22 cellular contexts compared by ENCODE assay signal in genomic region chr20:42598586-42598985, GRCh38.
"Had no signal": no experiment of that assay in that cellular context is flagged by ENCODE, and none has a peak within 500 bp of the region (broad histone marks: within the 10 kb centered on the region; RNA-seq: fewer than 3 reads in every experiment).

No MANE protein-coding gene starts in this region.

- H3K27ac Mint-ChIP-seq: natural killer cell, progenitor cell of endocrine pancreas had no signal

- H3K4me1 Mint-ChIP-seq: natural killer cell, neural crest cell had no signal

- DNase-seq: cortex of kidney; dorsolateral prefrontal cortex; effector CD8-positive, alpha-beta T cell; gastrocnemius medialis; glutamatergic neuron; islet precursor cell; mammary epithelial cell; natural killer cell; ovary; right cardiac atrium; small intestine; stimulated activated CD4-positive, alpha-beta T cell treated with anti-CD3 and anti-CD28 coated beads, Interleukin-12 subunit alpha, Interleukin-12 subunit beta, amount 100 ng/mL, for 4 hours; stimulated activated naive CD4-positive, alpha-beta T cell; stomach; transverse colon; uterus had no signal

- H3K36me3 Mint-ChIP-seq: natural killer cell had no signal

- H3K4me1 ChIP-seq: esophagus muscularis mucosa, gastrocnemius medialis, stomach, transverse colon, uterus had no signal

- H3K27ac ChIP-seq: dorsolateral prefrontal cortex, epithelial cell of prostate, esophagus muscularis mucosa, gastrocnemius medialis, ovary, stomach, thoracic aorta, transverse colon, uterus had no signal

- H3K27me3 ChIP-seq: gastrocnemius medialis, ovary, stomach, transverse colon, uterus had no signal

- H3K9me3 Mint-ChIP-seq: neural crest cell had no signal

- H3K4me3 Mint-ChIP-seq: natural killer cell, neural crest cell had no signal

- ATAC-seq: gastrocnemius medialis, left lobe of liver, right cardiac atrium had no signal

- H3K36me3 ChIP-seq: esophagus muscularis mucosa, gastrocnemius medialis, ovary, stomach, thoracic aorta, transverse colon, uterus had no signal

- H3K9me3 ChIP-seq: esophagus muscularis mucosa, gastrocnemius medialis, ovary, stomach, thoracic aorta, transverse colon, uterus had no signal

- H3K4me3 ChIP-seq: dorsolateral prefrontal cortex, esophagus muscularis mucosa, gastrocnemius medialis, ovary, stomach, thoracic aorta, transverse colon, uterus had no signal
